16 cellular contexts compared by ENCODE assay signal in the genomic region with DNA sequence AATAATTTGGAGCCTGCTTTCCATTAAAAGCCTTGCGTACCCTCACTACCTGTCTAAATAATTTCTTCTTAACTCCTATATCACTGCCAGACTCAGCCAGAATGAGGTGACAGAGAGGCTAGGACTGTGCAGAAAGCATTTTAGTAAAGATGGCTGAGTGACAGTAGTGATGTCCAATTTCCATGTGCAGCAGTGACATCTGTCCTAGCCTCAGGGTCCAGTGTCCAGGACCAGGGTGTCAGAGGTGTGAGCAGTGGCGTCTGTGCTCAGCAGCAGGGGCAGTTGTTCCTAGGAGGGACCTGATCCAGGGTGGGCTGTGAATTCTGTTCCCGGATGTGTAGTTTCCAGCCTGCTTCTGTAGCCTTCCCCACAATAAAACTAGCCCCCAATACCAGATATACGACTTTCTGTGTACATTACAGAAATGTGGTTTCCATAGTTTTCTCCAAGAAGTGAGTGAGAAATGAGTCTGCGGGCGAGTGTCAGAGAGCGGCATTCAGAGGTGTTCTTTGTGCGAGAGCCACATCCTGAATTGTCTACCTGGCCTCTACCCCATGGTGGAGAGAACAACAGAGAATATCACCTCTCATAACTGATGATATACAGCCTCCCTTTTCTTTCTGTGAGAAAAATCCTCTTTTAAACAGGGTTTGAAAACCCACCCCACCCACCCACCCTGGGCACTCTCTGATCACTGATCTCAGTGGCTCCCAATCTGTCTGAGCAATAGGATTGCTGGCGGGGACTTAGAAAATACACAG. TPM values are rescaled to one million over a fixed set of nuclear protein-coding genes. Genes with fewer than 3 reads are reported as not detected.
DNase-seq lines count a peak whose midpoint lies in the region; ATAC-seq and TF ChIP-seq lines count a peak whose summit lies in the region.
"Had no signal": no experiment of that assay in that cellular context is flagged by ENCODE, and none has a peak within 500 bp of the region (broad histone marks: within the 10 kb centered on the region; RNA-seq: fewer than 3 reads in every experiment).

No MANE protein-coding gene starts in this region.

- no peak for TF ChIP-seq CTCF in lower lobe of right lung (IDR thresholded peaks at IDR 0.05)
- TF ChIP-seq CTCF in lower leg skin (IDR thresholded peaks at IDR 0.05) = no peak

- H3K9me3 Mint-ChIP-seq in activated T-cell treated with anti-CD3 and anti-CD28 coated beads, Interleukin-2, amount 50 U/mL, for 4 hours = no peaks in the 10 kb centered on the region
- no peaks in the 10 kb centered on the region for H3K9me3 Mint-ChIP-seq in activated T-cell treated with anti-CD3 and anti-CD28 coated beads, Interleukin-2, amount 50 U/mL, for 24 hours
- no peaks in the 10 kb centered on the region for H3K9me3 Mint-ChIP-seq in IgD-negative memory B cell
- H3K9me3 Mint-ChIP-seq in activated naive CD8-positive, alpha-beta T cell treated with anti-CD3 and anti-CD28 coated beads, Interleukin-2, amount 50 U/mL, for 24 hours = no peaks in the 10 kb centered on the region
- no peaks in the 10 kb centered on the region for H3K9me3 Mint-ChIP-seq in stimulated activated effector memory CD8-positive, alpha-beta T cell treated with anti-CD3 and anti-CD28 coated beads, Interleukin-12 subunit alpha, Interleukin-12 subunit beta, amount 100 ng/mL, for 72 hours
- H3K9me3 Mint-ChIP-seq: neural crest cell; T-helper 2 cell treated with Interferon-gamma antibody and Interleukin-4, amounts not matched to agents 5 μg/mL and 100 μg/mL, for 36 hours had no signal

- peaks cover 25% of the 10 kb centered on the region for H3K36me3 ChIP-seq in lower lobe of right lung

- 44 to 52% methylated on average over 9 of the region's 9 CpGs for WGBS in lower leg skin, 2 donors

- no peak for TF ChIP-seq POLR2A in lower leg skin (IDR thresholded peaks at IDR 0.05)

- H3K4me3 ChIP-seq in lower lobe of right lung = no peak overlapping the region
- no peak overlapping the region for H3K4me3 ChIP-seq in lower leg skin (ENCODE audit: low read depth, poor library complexity, severe bottlenecking)
- H3K4me3 ChIP-seq: K562 had no signal

- peak; percentile 13 for ATAC-seq in activated T-cell treated with anti-CD3 and anti-CD28 coated beads, Interleukin-2, amount 50 U/mL, for 4 hours
- ATAC-seq in activated naive CD8-positive, alpha-beta T cell treated with anti-CD3 and anti-CD28 coated beads, Interleukin-2, amount 50 U/mL, for 24 hours = peak; percentile 17
- peak; percentile 55 for ATAC-seq in stimulated activated effector memory CD8-positive, alpha-beta T cell treated with anti-CD3 and anti-CD28 coated beads, Interleukin-12 subunit alpha, Interleukin-12 subunit beta, amount 100 ng/mL, for 72 hours
- ATAC-seq in lower lobe of right lung = no peak
- ATAC-seq: K562 had no signal

- peaks cover 36% of the 10 kb centered on the region for H3K36me3 Mint-ChIP-seq in activated T-cell treated with anti-CD3 and anti-CD28 coated beads, Interleukin-2, amount 50 U/mL, for 4 hours (ENCODE audit: insufficient read depth)
- H3K36me3 Mint-ChIP-seq in activated T-cell treated with anti-CD3 and anti-CD28 coated beads, Interleukin-2, amount 50 U/mL, for 24 hours (ENCODE audit: low read depth) = peaks cover 44% of the 10 kb centered on the region
- peaks cover 11% of the 10 kb centered on the region for H3K36me3 Mint-ChIP-seq in IgD-negative memory B cell
- H3K36me3 Mint-ChIP-seq in activated naive CD8-positive, alpha-beta T cell treated with anti-CD3 and anti-CD28 coated beads, Interleukin-2, amount 50 U/mL, for 24 hours (ENCODE audit: low read depth) = peaks cover 35% of the 10 kb centered on the region
- peaks cover 63% of the 10 kb centered on the region for H3K36me3 Mint-ChIP-seq in stimulated activated effector memory CD8-positive, alpha-beta T cell treated with anti-CD3 and anti-CD28 coated beads, Interleukin-12 subunit alpha, Interleukin-12 subunit beta, amount 100 ng/mL, for 72 hours

- DNase-seq in activated T-cell treated with anti-CD3 and anti-CD28 coated beads, Interleukin-2, amount 50 U/mL, for 4 hours = no peak
- no peak for DNase-seq in activated T-cell treated with anti-CD3 and anti-CD28 coated beads, Interleukin-2, amount 50 U/mL, for 24 hours
- no peak for DNase-seq in activated naive CD8-positive, alpha-beta T cell treated with anti-CD3 and anti-CD28 coated beads, Interleukin-2, amount 50 U/mL, for 24 hours
- no peak for DNase-seq in stimulated activated effector memory CD8-positive, alpha-beta T cell treated with anti-CD3 and anti-CD28 coated beads, Interleukin-12 subunit alpha, Interleukin-12 subunit beta, amount 100 ng/mL, for 72 hours (ENCODE audit: low spot score in 2 of 2)
- no peak for DNase-seq in lower lobe of right lung
- DNase-seq in lower leg skin (ENCODE audit: low spot score in 2 of 2) = no peak
- no peak for DNase-seq in KBM-7
- DNase-seq: ACHN, DMS79 treated with DMSO at 0.1 percent for 48 hours, NCI-H2081, NCI-H524 had no signal

- no peak overlapping the region for H3K4me3 Mint-ChIP-seq in activated T-cell treated with anti-CD3 and anti-CD28 coated beads, Interleukin-2, amount 50 U/mL, for 4 hours
- no peak overlapping the region for H3K4me3 Mint-ChIP-seq in activated T-cell treated with anti-CD3 and anti-CD28 coated beads, Interleukin-2, amount 50 U/mL, for 24 hours
- H3K4me3 Mint-ChIP-seq in IgD-negative memory B cell = peak overlapping the region; percentile 95 to 99 (median 98)
- H3K4me3 Mint-ChIP-seq in activated naive CD8-positive, alpha-beta T cell treated with anti-CD3 and anti-CD28 coated beads, Interleukin-2, amount 50 U/mL, for 24 hours = no peak overlapping the region
- peak overlapping the region; percentile 5 for H3K4me3 Mint-ChIP-seq in stimulated activated effector memory CD8-positive, alpha-beta T cell treated with anti-CD3 and anti-CD28 coated beads, Interleukin-12 subunit alpha, Interleukin-12 subunit beta, amount 100 ng/mL, for 72 hours
- H3K4me3 Mint-ChIP-seq: neural crest cell had no signal

- H3K27me3 Mint-ChIP-seq in activated T-cell treated with anti-CD3 and anti-CD28 coated beads, Interleukin-2, amount 50 U/mL, for 4 hours (ENCODE audit: low read depth) = no peaks in the 10 kb centered on the region
- H3K27me3 Mint-ChIP-seq in activated T-cell treated with anti-CD3 and anti-CD28 coated beads, Interleukin-2, amount 50 U/mL, for 24 hours = no peaks in the 10 kb centered on the region
- no peaks in the 10 kb centered on the region for H3K27me3 Mint-ChIP-seq in IgD-negative memory B cell
- H3K27me3 Mint-ChIP-seq in activated naive CD8-positive, alpha-beta T cell treated with anti-CD3 and anti-CD28 coated beads, Interleukin-2, amount 50 U/mL, for 24 hours = no peaks in the 10 kb centered on the region

- in situ Hi-C loops in KBM-7 (cut with MboI; ENCODE audit: low pct_unique_long_range_greater_than_20kb, low sequenced_read_pairs) = no loop called here

- no peak overlapping the region for H3K27ac Mint-ChIP-seq in activated T-cell treated with anti-CD3 and anti-CD28 coated beads, Interleukin-2, amount 50 U/mL, for 24 hours
- peak overlapping the region; percentile 15 to 100 (median 89) for H3K27ac Mint-ChIP-seq in IgD-negative memory B cell
- H3K27ac Mint-ChIP-seq in activated naive CD8-positive, alpha-beta T cell treated with anti-CD3 and anti-CD28 coated beads, Interleukin-2, amount 50 U/mL, for 24 hours = no peak overlapping the region
- peak overlapping the region; percentile 94 for H3K27ac Mint-ChIP-seq in stimulated activated effector memory CD8-positive, alpha-beta T cell treated with anti-CD3 and anti-CD28 coated beads, Interleukin-12 subunit alpha, Interleukin-12 subunit beta, amount 100 ng/mL, for 72 hours

- H3K9me3 ChIP-seq in lower lobe of right lung = no peaks in the 10 kb centered on the region

- H3K27ac ChIP-seq in lower lobe of right lung = no peak overlapping the region
- H3K27ac ChIP-seq: HL-60 had no signal

- H3K27me3 ChIP-seq in lower lobe of right lung (ENCODE audit: low read depth) = no peaks in the 10 kb centered on the region

- intact Hi-C loops in lower lobe of right lung (cut with DNase I) = loop anchor here (10.0 kb wide), 1 partner anchor 76 kb away; a partner anchor contains a TSS
- intact Hi-C loops in lower leg skin (cut with DNase I; ENCODE audit: low total_unique reads) = loop anchor here (10.0 kb wide), 1 partner anchor 76 kb away; a partner anchor contains a TSS

- peaks cover 15% of the 10 kb centered on the region for H3K4me1 ChIP-seq in lower lobe of right lung

- peaks cover 53% of the 10 kb centered on the region for H3K4me1 Mint-ChIP-seq in activated T-cell treated with anti-CD3 and anti-CD28 coated beads, Interleukin-2, amount 50 U/mL, for 4 hours (ENCODE audit: low read depth)
- H3K4me1 Mint-ChIP-seq in activated T-cell treated with anti-CD3 and anti-CD28 coated beads, Interleukin-2, amount 50 U/mL, for 24 hours (ENCODE audit: low read depth) = peaks cover 71% of the 10 kb centered on the region
- peaks cover 37 to 62% (median 53%) of the 10 kb centered on the region in 3 donors for H3K4me1 Mint-ChIP-seq in IgD-negative memory B cell
- H3K4me1 Mint-ChIP-seq in activated naive CD8-positive, alpha-beta T cell treated with anti-CD3 and anti-CD28 coated beads, Interleukin-2, amount 50 U/mL, for 24 hours = peaks cover 51% of the 10 kb centered on the region
- peaks cover 63% of the 10 kb centered on the region for H3K4me1 Mint-ChIP-seq in stimulated activated effector memory CD8-positive, alpha-beta T cell treated with anti-CD3 and anti-CD28 coated beads, Interleukin-12 subunit alpha, Interleukin-12 subunit beta, amount 100 ng/mL, for 72 hours

RNA-seq across cellular contexts. Expression of a gene that starts 5.8 kb away (rescaled TPM):
- total RNA-seq in activated T-cell treated with anti-CD3 and anti-CD28 coated beads, Interleukin-2, amount 50 U/mL, for 4 hours = 1,000 to 10,000 TPM; 3,478 to 5,156 (median 4,066) TPM
- polyA plus RNA-seq in IgD-negative memory B cell = 6,901 TPM
- total RNA-seq in lower lobe of right lung (2,736 TPM), lower leg skin (1,000 to 10,000 TPM; 1,061 to 2,090 (median 1,325) TPM)

RNA-seq across cellular contexts. Expression of a gene that starts 52.2 kb away (rescaled TPM):
- total RNA-seq in activated T-cell treated with anti-CD3 and anti-CD28 coated beads, Interleukin-2, amount 50 U/mL, for 4 hours = 1 to 10 TPM; 4.0 to 6.4 (median 4.7) TPM
- polyA plus RNA-seq in IgD-negative memory B cell = 9.2 TPM
- total RNA-seq in lower lobe of right lung (33.1 TPM), lower leg skin (10 to 100 TPM in 3 of 4 donors, 1 to 10 TPM in 1; 7.7 to 21.7 (median 13.9) TPM)

Comparison
In these comparisons a context has a peak if more than half of its experiments do, and no peak if none do; other contexts are left out.
1. ATAC-seq: peak in activated T-cell treated with anti-CD3 and anti-CD28 coated beads, Interleukin-2, amount 50 U/mL, for 4 hours (2 of 2), activated naive CD8-positive, alpha-beta T cell treated with anti-CD3 and anti-CD28 coated beads, Interleukin-2, amount 50 U/mL, for 24 hours (single experiment) and stimulated activated effector memory CD8-positive, alpha-beta T cell treated with anti-CD3 and anti-CD28 coated beads, Interleukin-12 subunit alpha, Interleukin-12 subunit beta, amount 100 ng/mL, for 72 hours (single experiment); none in lower lobe of right lung (0 of 2).
2. H3K4me3 Mint-ChIP-seq: peak in IgD-negative memory B cell (4 of 4) and stimulated activated effector memory CD8-positive, alpha-beta T cell treated with anti-CD3 and anti-CD28 coated beads, Interleukin-12 subunit alpha, Interleukin-12 subunit beta, amount 100 ng/mL, for 72 hours (single experiment); none in activated T-cell treated with anti-CD3 and anti-CD28 coated beads, Interleukin-2, amount 50 U/mL, for 4 hours (single experiment), activated T-cell treated with anti-CD3 and anti-CD28 coated beads, Interleukin-2, amount 50 U/mL, for 24 hours (single experiment) and activated naive CD8-positive, alpha-beta T cell treated with anti-CD3 and anti-CD28 coated beads, Interleukin-2, amount 50 U/mL, for 24 hours (single experiment).
3. H3K27ac Mint-ChIP-seq: peak in IgD-negative memory B cell (3 of 3) and stimulated activated effector memory CD8-positive, alpha-beta T cell treated with anti-CD3 and anti-CD28 coated beads, Interleukin-12 subunit alpha, Interleukin-12 subunit beta, amount 100 ng/mL, for 72 hours (single experiment); none in activated T-cell treated with anti-CD3 and anti-CD28 coated beads, Interleukin-2, amount 50 U/mL, for 24 hours (single experiment) and activated naive CD8-positive, alpha-beta T cell treated with anti-CD3 and anti-CD28 coated beads, Interleukin-2, amount 50 U/mL, for 24 hours (single experiment).